8 cellular contexts compared by ENCODE assay signal in genomic region chr18:51195086-51195601, GRCh38. TPM values are rescaled to one million over a fixed set of nuclear protein-coding genes. Genes with fewer than 3 reads are reported as not detected.
DNase-seq lines count a peak whose midpoint lies in the region; ATAC-seq and TF ChIP-seq lines count a peak whose summit lies in the region.

No MANE protein-coding gene starts in this region.

- no peaks in the 10 kb centered on the region for H3K27me3 ChIP-seq in SJCRH30

- DNase-seq in SJCRH30 = peak in 1 of 2 experiments; percentile 6
- DNase-seq in fibroblast of mammary gland (ENCODE audit: low read depth) = peak; percentile 33
- no peak for DNase-seq in skeletal muscle cell (ENCODE audit: low read depth)
- DNase-seq in NCI-H226 = no peak

- peaks cover 43% of the 10 kb centered on the region for H3K36me3 ChIP-seq in SJCRH30

- TF ChIP-seq CTCF in fibroblast of mammary gland (conservative IDR thresholded peaks at IDR 0.05; ENCODE audit: control insufficient read depth, insufficient read depth, low read depth, low read length) = no peak

- H3K4me3 ChIP-seq in SJCRH30 (peak overlapping the region; percentile 96), fibroblast of mammary gland (ENCODE audit: control insufficient read depth, low read depth, low read length) (peak overlapping the region; percentile 91), skeletal muscle cell (ENCODE audit: low read depth, low read length) (peak overlapping the region; percentile 92)

- peaks cover 9% of the 10 kb centered on the region; the same call in 1 of the 2 replicates for H3K4me1 ChIP-seq in SJCRH30

- no peaks in the 10 kb centered on the region for H3K9me3 ChIP-seq in SJCRH30 (replicated peaks)

- peak overlapping the region; percentile 89 for H3K27ac ChIP-seq in SJCRH30

- ATAC-seq in GM21576 (IDR thresholded peaks at IDR 0.05; ENCODE audit: unreplicated experiment) (peak; percentile 6), HG03108 (IDR thresholded peaks at IDR 0.05; ENCODE audit: unreplicated experiment) (no peak), GM19324 (IDR thresholded peaks at IDR 0.05; ENCODE audit: low FRiP score, unreplicated experiment) (no peak), HG03460 (IDR thresholded peaks at IDR 0.05; ENCODE audit: unreplicated experiment) (no peak)

RNA-seq across cellular contexts. Expression of gene MEX3C, which starts 2.3 kb away (rescaled TPM):
- 68.2 and 68.4 TPM in 2 replicates for total RNA-seq in SJCRH30 (2014; rRNA removed; shearing (Covaris generic))
